In genomic region chr5:10812218-10812617, GRCh38 we compare ENCODE assay signal across 7 cellular contexts.
"Had no signal": no experiment of that assay in that cellular context is flagged by ENCODE, and none has a peak within 500 bp of the region (broad histone marks: within the 10 kb centered on the region; RNA-seq: fewer than 3 reads in every experiment).

No MANE protein-coding gene starts in this region.

- ATAC-seq: GM23338, HepG2, K562 had no signal

- H3K27ac ChIP-seq: HL-60 had no signal

- H3K4me3 ChIP-seq: GM23338, K562 had no signal

- DNase-seq: H9, HCEC 1CT, KG1 had no signal

- H3K4me2 ChIP-seq: GM23338 had no signal

- H2AFZ ChIP-seq: GM23338 had no signal
